ENCODE assay signal across 9 cellular contexts in the genomic region with DNA sequence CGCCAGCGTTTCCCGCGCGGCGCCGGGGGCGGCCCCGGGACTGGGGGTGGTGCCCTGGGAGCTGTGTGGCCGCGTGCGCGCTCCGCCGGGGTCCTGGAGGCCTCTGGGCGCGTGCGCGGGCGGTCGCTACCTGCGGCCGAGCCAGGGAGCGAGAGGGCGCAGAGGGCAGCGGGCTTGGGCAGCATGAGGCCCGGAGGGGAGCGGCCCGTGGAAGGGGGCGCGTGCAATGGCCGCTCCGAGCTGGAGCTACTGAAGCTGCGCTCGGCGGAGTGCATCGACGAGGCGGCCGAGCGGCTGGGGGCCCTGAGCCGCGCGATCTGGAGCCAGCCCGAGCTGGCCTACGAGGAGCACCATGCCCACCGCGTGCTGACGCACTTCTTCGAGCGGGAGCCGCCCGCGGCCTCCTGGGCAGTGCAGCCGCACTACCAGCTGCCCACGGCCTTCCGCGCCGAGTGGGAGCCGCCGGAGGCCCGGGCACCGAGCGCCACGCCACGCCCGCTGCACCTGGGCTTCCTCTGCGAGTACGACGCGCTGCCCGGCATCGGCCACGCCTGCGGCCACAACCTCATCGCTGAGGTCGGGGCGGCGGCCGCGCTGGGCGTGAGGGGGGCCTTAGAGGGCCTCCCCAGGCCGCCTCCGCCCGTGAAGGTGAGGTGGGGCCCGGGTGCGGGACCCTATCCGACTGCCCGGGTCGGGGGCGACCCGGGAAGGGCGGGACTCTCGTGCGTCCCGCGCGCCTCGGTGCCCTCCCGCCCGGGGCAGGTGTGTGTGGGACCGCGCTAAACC. TPM values are rescaled to one million over a fixed set of nuclear protein-coding genes. Genes with fewer than 3 reads are reported as not detected.
DNase-seq lines count a peak whose midpoint lies in the region; ATAC-seq, FAIRE-seq and TF ChIP-seq lines count a peak whose summit lies in the region.
"Had no signal": no experiment of that assay in that cellular context is flagged by ENCODE, and none has a peak within 500 bp of the region (broad histone marks: within the 10 kb centered on the region; RNA-seq: fewer than 3 reads in every experiment).

A gene with protein sequence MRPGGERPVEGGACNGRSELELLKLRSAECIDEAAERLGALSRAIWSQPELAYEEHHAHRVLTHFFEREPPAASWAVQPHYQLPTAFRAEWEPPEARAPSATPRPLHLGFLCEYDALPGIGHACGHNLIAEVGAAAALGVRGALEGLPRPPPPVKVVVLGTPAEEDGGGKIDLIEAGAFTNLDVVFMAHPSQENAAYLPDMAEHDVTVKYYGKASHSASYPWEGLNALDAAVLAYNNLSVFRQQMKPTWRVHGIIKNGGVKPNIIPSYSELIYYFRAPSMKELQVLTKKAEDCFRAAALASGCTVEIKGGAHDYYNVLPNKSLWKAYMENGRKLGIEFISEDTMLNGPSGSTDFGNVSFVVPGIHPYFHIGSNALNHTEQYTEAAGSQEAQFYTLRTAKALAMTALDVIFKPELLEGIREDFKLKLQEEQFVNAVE (plus strand): TSS at position 94 of the 786 bp plus-strand sequence. CDS start 90 bp downstream, at position 184.

- peak; percentile 48 to 63 for DNase-seq in NCI-H187 (lab: John Stamatoyannopoulos, UW)
- DNase-seq in NCI-H187 treated with DMSO at 0.1 percent for 48 hours (lab: John Stamatoyannopoulos, UW) = no peak
- DNase-seq in NCI-H1417 (lab: John Stamatoyannopoulos, UW) = peak; percentile 69 to 95 (median 91)
- peak; percentile 14 for DNase-seq in bronchial epithelial cell (ENCODE audit: low read depth)
- peak; percentile 89 for DNase-seq in kidney
- peak; percentile 8 to 42 for DNase-seq in stimulated activated CD4-positive, alpha-beta T cell treated with anti-CD3 and anti-CD28 coated beads, Interleukin-1b, Interleukin-23, amount 100 ng/mL, for 1 hour (ENCODE audit: low read depth in 2 of 2)

- H3K4me1 ChIP-seq in kidney (ENCODE audit: control insufficient read depth in 1 of 2, insufficient read depth in 1 of 2, low read depth in 1 of 2, low read length in 2 of 2) = no peaks in the 10 kb centered on the region

- TF ChIP-seq CTCF in WI38 (IDR thresholded peaks at IDR 0.05; ENCODE audit: low read depth, low read length) (no peak), bronchial epithelial cell (IDR thresholded peaks at IDR 0.05; ENCODE audit: insufficient read depth, low read length, severe bottlenecking) (no peak), kidney (IDR thresholded peaks at IDR 0.05; ENCODE audit: borderline replicate concordance, extremely low read depth, insufficient read depth) (no peak)

- intact Hi-C loops in kidney (cut with DNase I) = no loop called here

- H3K27ac ChIP-seq in kidney (ENCODE audit: low read depth in 2 of 2, low read length in 2 of 2) = peak within 1 kb of the TSS; percentile 80 to 85
- H3K27ac ChIP-seq: C4-2B had no signal

- peak; percentile 80 for ATAC-seq in HG02678 (IDR thresholded peaks at IDR 0.05; ENCODE audit: unreplicated experiment)

- H3K4me3 ChIP-seq in WI38 (ENCODE audit: low read depth, low read length) (peak within 1 kb of the TSS; percentile 74), bronchial epithelial cell (ENCODE audit: low read depth, low read length) (peak within 1 kb of the TSS; percentile 74), kidney (ENCODE audit: low read length in 2 of 2) (peak within 1 kb of the TSS; percentile 90 to 93)

- H3K9ac ChIP-seq in kidney (ENCODE audit: low read length in 2 of 2) = peak within 1 kb of the TSS; percentile 70 to 83

- H3K9me3 ChIP-seq in kidney (ENCODE audit: control insufficient read depth in 1 of 2, low read length in 2 of 2) = no peaks in the 10 kb centered on the region

- H3K36me3 ChIP-seq in bronchial epithelial cell (ENCODE audit: control insufficient read depth, insufficient read depth, low read length) (no peaks in the 10 kb centered on the region), kidney (ENCODE audit: control insufficient read depth in 1 of 2, insufficient read depth in 2 of 2, low read length in 2 of 2) (peaks cover 0 to 2% of the 10 kb centered on the region in 2 donors)

- FAIRE-seq in bronchial epithelial cell (lab: Jason Lieb, UNC) (no peak), kidney (lab: Jason Lieb, UNC) (no peak)

- H3K27me3 ChIP-seq in bronchial epithelial cell (ENCODE audit: control insufficient read depth, insufficient read depth, low read length) = no peaks in the 10 kb centered on the region

RNA-seq across cellular contexts. Expression of the gene that starts here (rescaled TPM):
- 6.1 and 7.1 TPM in 2 replicates for total RNA-seq in bronchial epithelial cell
- total RNA-seq in kidney = 14.4 TPM
- polyA plus RNA-seq in kidney (ENCODE audit: insufficient read depth, low read depth, low replicate concordance) = 5.7 TPM
